ENCODE assay signal across 21 cellular contexts in the genomic region with DNA sequence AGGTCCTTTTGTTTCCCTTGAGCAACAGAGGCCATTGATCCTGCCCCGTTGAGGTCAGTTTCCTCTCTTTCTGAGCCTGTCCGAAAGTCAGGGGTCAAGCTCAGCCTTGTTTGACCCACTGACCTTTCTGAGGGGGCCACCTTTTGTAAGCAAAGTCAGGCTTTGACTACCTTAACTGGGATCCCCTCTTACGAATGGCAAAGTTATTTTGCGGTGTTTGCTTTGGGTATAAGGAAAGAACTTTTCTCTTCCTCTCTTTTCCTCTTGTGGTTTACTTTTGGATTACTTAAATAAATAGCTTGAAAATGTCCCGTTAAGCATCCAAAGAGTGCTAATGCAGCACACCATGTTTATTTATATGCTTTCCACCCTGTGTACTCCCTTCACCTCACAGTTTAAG.
"Had no signal": no experiment of that assay in that cellular context is flagged by ENCODE, and none has a peak within 500 bp of the region (broad histone marks: within the 10 kb centered on the region; RNA-seq: fewer than 3 reads in every experiment).

No MANE protein-coding gene starts in this region.

- H3K27ac ChIP-seq: breast epithelium had no signal

- H3K27me3 ChIP-seq: breast epithelium had no signal

- H3K9me3 ChIP-seq: breast epithelium had no signal

- ATAC-seq: activated CD8-positive, alpha-beta T cell treated with anti-CD3 and anti-CD28 coated beads, Interleukin-2, amount 10 ng/mL, durations not matched to agents 7 days and 5 days; K562 had no signal

- DNase-seq: activated CD4-positive, alpha-beta T cell treated with anti-CD3 and anti-CD28 coated beads for 48 hours; activated CD4-positive, alpha-beta T cell treated with anti-CD3 and anti-CD28 coated beads, Interleukin-2, amount 50 U/mL, for 4 hours; activated CD4-positive, CD25-positive, alpha-beta regulatory T cell treated with anti-CD3 and anti-CD28 coated beads, Interleukin-2, amount 50 U/mL, for 72 hours; activated CD8-positive, alpha-beta memory T cell treated with anti-CD3 and anti-CD28 coated beads, Interleukin-2, amount 50 U/mL, for 48 hours; activated CD8-positive, alpha-beta T cell treated with anti-CD3 and anti-CD28 coated beads, Interleukin-2, amount 10 ng/mL, durations not matched to agents 7 days and 5 days; activated effector memory CD4-positive, alpha-beta T cell treated with Interleukin-2 at 50 U/mL for 16 hours; activated naive CD4-positive, alpha-beta T cell; activated T-cell treated with anti-CD3 and anti-CD28 coated beads, Interleukin-2, amount 50 U/mL, for 1 hour; aorta; central memory CD4-positive, alpha-beta T cell; Kasumi-1; NCI-H187; NCI-H2081; NCI-H345; NCI-H510A; NCI-H526 treated with DMSO at 0.1 percent for 48 hours; NCI-H82; SHP77 treated with DMSO at 0.1 percent for 48 hours had no signal

- FAIRE-seq: K562, RCC 7860 had no signal

- H3K36me3 ChIP-seq: breast epithelium had no signal

- H3K4me3 ChIP-seq: breast epithelium, K562 had no signal
